Comparison of ENCODE assay signal across 13 cellular contexts in genomic region chr13:26664942-26665341, GRCh38.
"Had no signal": no experiment of that assay in that cellular context is flagged by ENCODE, and none has a peak within 500 bp of the region (broad histone marks: within the 10 kb centered on the region; RNA-seq: fewer than 3 reads in every experiment).

No MANE protein-coding gene starts in this region.

- H3K4me1 ChIP-seq: colonic mucosa, suprapubic skin had no signal

- H3K9me3 ChIP-seq: colonic mucosa, heart right ventricle, left ventricle myocardium inferior, suprapubic skin had no signal

- DNase-seq: activated B cell treated with CpG ODN at 0.5 μM for 24 hours; activated CD4-positive, alpha-beta T cell treated with anti-CD3 and anti-CD28 coated beads, Interleukin-2, amount 10 ng/mL, durations not matched to agents 24 days and 14 days; activated naive CD4-positive, alpha-beta T cell treated with anti-CD3 and anti-CD28 coated beads, Interleukin-2, amount 10 ng/mL, durations not matched to agents 7 days and 5 days; activated T-cell treated with anti-CD3 and anti-CD28 coated beads for 4 hours; colonic mucosa; effector CD8-positive, alpha-beta T cell; heart right ventricle; left ventricle myocardium inferior; stimulated activated CD4-positive, alpha-beta T cell treated with anti-CD3 and anti-CD28 coated beads, Interleukin-2, amount 100 ng/mL, for 48 hours; stimulated activated naive CD8-positive, alpha-beta T cell treated with anti-CD3 and anti-CD28 coated beads, Interleukin-15, Interleukin-2, amounts not matched to agents 100 U/mL and 50 U/mL, for 24 hours had no signal

- H3K36me3 ChIP-seq: colonic mucosa, heart right ventricle, left ventricle myocardium inferior, suprapubic skin had no signal

- H3K27me3 ChIP-seq: colonic mucosa, heart right ventricle, suprapubic skin had no signal

- H3K27ac ChIP-seq: colonic mucosa, heart right ventricle, left ventricle myocardium inferior, suprapubic skin had no signal

- H3K4me3 ChIP-seq: colonic mucosa, heart right ventricle, left ventricle myocardium inferior, suprapubic skin had no signal

- ATAC-seq: activated T-helper 17 cell treated with anti-CD3 and anti-CD28 coated beads, Interleukin-2, amount 50 U/mL, for 72 hours; heart right ventricle; natural killer cell treated with Interleukin-12 subunit alpha and Interleukin-12 subunit beta and Interleukin-15 and Interleukin-18, amount 100 ng/mL, for 72 hours; stimulated activated naive CD8-positive, alpha-beta T cell treated with anti-CD3 and anti-CD28 coated beads, Interleukin-15, Interleukin-2, amounts not matched to agents 100 U/mL and 50 U/mL, for 24 hours had no signal
